In the genomic region with DNA sequence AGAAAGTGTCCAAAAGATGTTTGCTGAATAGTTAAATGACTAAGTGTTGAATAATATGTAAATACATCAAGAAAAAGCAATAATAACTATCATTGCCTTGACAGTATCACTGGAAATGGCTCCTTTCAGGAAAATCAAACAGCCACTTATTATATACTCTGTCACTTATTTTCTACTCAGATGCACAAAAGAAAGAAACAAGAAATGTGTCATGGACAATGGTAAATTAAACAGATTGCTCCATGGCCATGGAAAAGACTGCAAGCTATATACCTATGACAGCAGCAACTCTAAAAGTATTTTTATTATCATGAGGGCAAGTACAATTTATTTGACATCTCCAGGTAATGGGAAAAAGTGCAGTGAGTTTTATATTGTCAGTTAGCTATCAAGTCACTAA, we compare ENCODE assay signal across 28 cellular contexts.
"Had no signal": no experiment of that assay in that cellular context is flagged by ENCODE, and none has a peak within 500 bp of the region (broad histone marks: within the 10 kb centered on the region; RNA-seq: fewer than 3 reads in every experiment).

No MANE protein-coding gene starts in this region.

- H3K27ac Mint-ChIP-seq: stimulated activated effector memory CD8-positive, alpha-beta T cell treated with anti-CD3 and anti-CD28 coated beads, Interleukin-12 subunit alpha, Interleukin-12 subunit beta, amount 100 ng/mL, for 72 hours; stimulated activated memory B cell treated with anti-CD40 and anti-IgM and Interleukin-4, amounts not matched to agents 10 μg/mL and 1 μg/mL and 100 μg/mL, for 72 hours; stimulated activated naive B cell treated with anti-CD40 and anti-IgM and Interleukin-4, amounts not matched to agents 10 μg/mL and 1 μg/mL and 100 μg/mL, for 72 hours; stimulated activated naive CD8-positive, alpha-beta T cell treated with anti-CD3 and anti-CD28 coated beads, Interleukin-15, amount 100 ng/mL, for 72 hours; stimulated activated naive CD8-positive, alpha-beta T cell treated with anti-CD3 and anti-CD28 coated beads, Interleukin-15, Interleukin-2, amounts not matched to agents 100 ng/mL and 50 ng/mL, for 24 hours; type B pancreatic cell had no signal

- ATAC-seq: stimulated activated effector memory CD8-positive, alpha-beta T cell treated with anti-CD3 and anti-CD28 coated beads, Interleukin-12 subunit alpha, Interleukin-12 subunit beta, amount 100 ng/mL, for 72 hours; stimulated activated memory B cell treated with anti-CD40 and anti-IgM and Interleukin-4, amounts not matched to agents 10 μg/mL and 1 μg/mL and 100 μg/mL, for 72 hours; stimulated activated naive B cell treated with anti-CD40 and anti-IgM and Interleukin-4, amounts not matched to agents 10 μg/mL and 1 μg/mL and 100 μg/mL, for 72 hours; stimulated activated naive CD8-positive, alpha-beta T cell treated with anti-CD3 and anti-CD28 coated beads, Interleukin-15, amount 100 ng/mL, for 72 hours; stimulated activated naive CD8-positive, alpha-beta T cell treated with anti-CD3 and anti-CD28 coated beads, Interleukin-15, Interleukin-2, amounts not matched to agents 100 U/mL and 50 U/mL, for 24 hours; upper lobe of right lung had no signal

- H3K4me3 Mint-ChIP-seq: stimulated activated effector memory CD8-positive, alpha-beta T cell treated with anti-CD3 and anti-CD28 coated beads, Interleukin-12 subunit alpha, Interleukin-12 subunit beta, amount 100 ng/mL, for 72 hours; stimulated activated memory B cell treated with anti-CD40 and anti-IgM and Interleukin-4, amounts not matched to agents 10 μg/mL and 1 μg/mL and 100 μg/mL, for 72 hours; stimulated activated naive B cell treated with anti-CD40 and anti-IgM and Interleukin-4, amounts not matched to agents 10 μg/mL and 1 μg/mL and 100 μg/mL, for 72 hours; stimulated activated naive CD8-positive, alpha-beta T cell treated with anti-CD3 and anti-CD28 coated beads, Interleukin-15, amount 100 ng/mL, for 72 hours; stimulated activated naive CD8-positive, alpha-beta T cell treated with anti-CD3 and anti-CD28 coated beads, Interleukin-15, Interleukin-2, amounts not matched to agents 100 ng/mL and 50 ng/mL, for 24 hours; type B pancreatic cell had no signal

- H3K4me1 Mint-ChIP-seq: stimulated activated effector memory CD8-positive, alpha-beta T cell treated with anti-CD3 and anti-CD28 coated beads, Interleukin-12 subunit alpha, Interleukin-12 subunit beta, amount 100 ng/mL, for 72 hours; stimulated activated memory B cell treated with anti-CD40 and anti-IgM and Interleukin-4, amounts not matched to agents 10 μg/mL and 1 μg/mL and 100 μg/mL, for 72 hours; stimulated activated naive B cell treated with anti-CD40 and anti-IgM and Interleukin-4, amounts not matched to agents 10 μg/mL and 1 μg/mL and 100 μg/mL, for 72 hours; stimulated activated naive CD8-positive, alpha-beta T cell treated with anti-CD3 and anti-CD28 coated beads, Interleukin-15, amount 100 ng/mL, for 72 hours had no signal

- H3K27me3 Mint-ChIP-seq: stimulated activated memory B cell treated with anti-CD40 and anti-IgM and Interleukin-4, amounts not matched to agents 10 μg/mL and 1 μg/mL and 100 μg/mL, for 72 hours; stimulated activated naive B cell treated with anti-CD40 and anti-IgM and Interleukin-4, amounts not matched to agents 10 μg/mL and 1 μg/mL and 100 μg/mL, for 72 hours; stimulated activated naive CD8-positive, alpha-beta T cell treated with anti-CD3 and anti-CD28 coated beads, Interleukin-15, amount 100 ng/mL, for 72 hours; stimulated activated naive CD8-positive, alpha-beta T cell treated with anti-CD3 and anti-CD28 coated beads, Interleukin-15, Interleukin-2, amounts not matched to agents 100 ng/mL and 50 ng/mL, for 24 hours; type B pancreatic cell had no signal

- H3K4me3 ChIP-seq: stomach, suprapubic skin, testis, thoracic aorta, thyroid gland, tibial artery, tibial nerve, transverse colon, upper lobe of left lung, upper lobe of right lung, uterus, vagina had no signal

- H3K27ac ChIP-seq: stomach, suprapubic skin, testis, thoracic aorta, thyroid gland, tibial artery, tibial nerve, transverse colon, upper lobe of left lung, upper lobe of right lung, uterus, vagina had no signal

- DNase-seq: stimulated activated CD4-positive, alpha-beta T cell treated with anti-CD3 and anti-CD28 coated beads, Interleukin-2, amount 100 ng/mL, for 48 hours; stimulated activated CD4-positive, alpha-beta T cell treated with anti-CD3 and anti-CD28 coated beads, Interleukin-4, amount 100 ng/mL, for 1 hour; stimulated activated CD4-positive, alpha-beta T cell treated with anti-CD3 and anti-CD28 coated beads, Interleukin-4, amount 100 ng/mL, for 24 hours; stimulated activated CD4-positive, alpha-beta T cell treated with anti-CD3 and anti-CD28 coated beads, Interleukin-4, amount 100 ng/mL, for 4 hours; stimulated activated CD8-positive, alpha-beta memory T cell treated with anti-CD3 and anti-CD28 coated beads, Interleukin-4, amount 100 ng/mL, for 48 hours; stimulated activated naive B cell treated with anti-CD40 and anti-IgM and Interleukin-4, amounts not matched to agents 10 μg/mL and 1 μg/mL and 100 μg/mL, for 72 hours; stimulated activated naive CD4-positive, alpha-beta T cell; stimulated activated naive CD4-positive, alpha-beta T cell treated with Interleukin-2 at 50 U/mL for 16 hours; stimulated activated naive CD8-positive, alpha-beta T cell treated with anti-CD3 and anti-CD28 coated beads, Interleukin-15, amount 100 ng/mL, for 72 hours; stimulated activated naive CD8-positive, alpha-beta T cell treated with anti-CD3 and anti-CD28 coated beads, Interleukin-15, Interleukin-2, amounts not matched to agents 100 U/mL and 50 U/mL, for 24 hours; stomach; substantia nigra; testis; thyroid gland; tibial artery; transverse colon; trophoblast cell; upper lobe of left lung; upper lobe of right lung; uterus had no signal

- H3K9me3 ChIP-seq: suprapubic skin, testis, thoracic aorta, thyroid gland, tibial artery, tibial nerve, transverse colon, upper lobe of left lung, upper lobe of right lung, uterus, vagina had no signal

- H3K9me3 Mint-ChIP-seq: stimulated activated memory B cell treated with anti-CD40 and anti-IgM and Interleukin-4, amounts not matched to agents 10 μg/mL and 1 μg/mL and 100 μg/mL, for 72 hours; type B pancreatic cell had no signal

- H3K36me3 ChIP-seq: stomach, suprapubic skin, thoracic aorta, thyroid gland, tibial artery, tibial nerve, transverse colon, upper lobe of left lung, upper lobe of right lung, uterus, vagina had no signal

- H3K27me3 ChIP-seq: stomach, suprapubic skin, testis, thyroid gland, tibial artery, tibial nerve, transverse colon, upper lobe of left lung, upper lobe of right lung, uterus, vagina had no signal

- H3K36me3 Mint-ChIP-seq: stimulated activated effector memory CD8-positive, alpha-beta T cell treated with anti-CD3 and anti-CD28 coated beads, Interleukin-12 subunit alpha, Interleukin-12 subunit beta, amount 100 ng/mL, for 72 hours; stimulated activated memory B cell treated with anti-CD40 and anti-IgM and Interleukin-4, amounts not matched to agents 10 μg/mL and 1 μg/mL and 100 μg/mL, for 72 hours; stimulated activated naive B cell treated with anti-CD40 and anti-IgM and Interleukin-4, amounts not matched to agents 10 μg/mL and 1 μg/mL and 100 μg/mL, for 72 hours; type B pancreatic cell had no signal
